Comparison of ENCODE assay signal across 26 cellular contexts in the genomic region with DNA sequence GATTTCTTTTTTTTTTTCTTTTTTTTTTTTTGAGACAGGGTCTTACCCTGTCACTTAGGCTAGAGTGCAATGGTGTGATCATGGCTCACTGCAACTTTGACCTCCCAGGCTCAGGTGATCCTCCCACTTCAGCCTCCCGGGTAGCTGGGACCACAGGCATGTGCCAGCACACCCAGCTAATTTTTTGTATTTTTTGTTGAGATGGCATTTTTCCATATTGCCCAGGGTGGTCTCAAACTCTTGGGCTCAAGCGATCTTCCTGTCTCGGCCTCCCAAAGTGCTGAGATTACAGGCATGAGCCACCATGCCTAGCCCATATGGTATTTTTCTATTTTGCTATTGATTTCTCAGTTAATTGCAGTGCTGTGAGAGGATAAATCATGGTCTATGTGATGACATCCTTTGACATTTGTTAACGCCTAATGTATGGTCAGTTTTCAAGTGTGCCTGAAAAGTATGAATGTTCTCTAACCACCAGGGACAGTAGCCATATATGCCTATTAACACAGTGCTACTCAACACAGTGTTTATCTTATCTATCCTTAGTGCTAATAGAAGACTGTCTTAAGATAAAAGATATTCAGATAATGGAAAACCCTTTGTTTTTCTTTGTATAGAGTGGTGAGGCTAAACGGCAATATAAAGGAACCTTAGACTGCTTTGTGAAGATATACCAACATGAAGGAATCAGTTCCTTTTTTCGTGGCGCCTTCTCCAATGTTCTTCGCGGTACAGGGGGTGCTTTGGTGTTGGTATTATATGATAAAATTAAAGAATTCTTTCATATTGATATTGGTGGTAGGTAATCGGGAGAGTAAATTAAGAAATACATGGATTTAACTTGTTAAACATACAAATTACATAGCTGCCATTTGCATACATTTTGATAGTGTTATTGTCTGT. TPM values are rescaled to one million over a fixed set of nuclear protein-coding genes. Genes with fewer than 3 reads are reported as not detected.
"Had no signal": no experiment of that assay in that cellular context is flagged by ENCODE, and none has a peak within 500 bp of the region (broad histone marks: within the 10 kb centered on the region; RNA-seq: fewer than 3 reads in every experiment).

No MANE protein-coding gene starts in this region.

- H3K9me3 ChIP-seq: heart left ventricle, spleen, thoracic aorta had no signal

- DNase-seq: activated CD4-positive, alpha-beta T cell treated with anti-CD3 and anti-CD28 coated beads for 36 hours; activated CD4-positive, CD25-positive, alpha-beta regulatory T cell; activated CD8-positive, alpha-beta memory T cell treated with anti-CD3 and anti-CD28 coated beads, Interleukin-2, amount 10 ng/mL, durations not matched to agents 7 days and 5 days; activated CD8-positive, alpha-beta T cell treated with anti-CD3 and anti-CD28 coated beads, Interleukin-2, amount 10 ng/mL, durations not matched to agents 7 days and 5 days; activated naive CD8-positive, alpha-beta T cell treated with anti-CD3 and anti-CD28 coated beads, Interleukin-2, amount 50 U/mL, for 24 hours; activated T-cell treated with anti-CD3 and anti-CD28 coated beads, Interleukin-2, amount 50 U/mL, for 48 hours; amygdala; caudate nucleus; foreskin fibroblast; heart left ventricle; hypothalamus; right cardiac atrium; spleen; stimulated activated CD4-positive, alpha-beta T cell treated with anti-CD3 and anti-CD28 coated beads, Interleukin-2, amount 100 ng/mL, for 48 hours; stimulated activated naive CD4-positive, alpha-beta T cell treated with Interleukin-2 at 50 U/mL for 16 hours; trophoblast cell had no signal

- FAIRE-seq: urothelium cell line had no signal

- H3K27ac ChIP-seq: heart left ventricle, spleen, thoracic aorta had no signal

- ATAC-seq: activated CD4-positive, alpha-beta T cell treated with anti-CD3 and anti-CD28 coated beads for 36 hours; activated CD8-positive, alpha-beta memory T cell treated with anti-CD3 and anti-CD28 coated beads, Interleukin-2, amount 10 ng/mL, durations not matched to agents 7 days and 5 days; activated CD8-positive, alpha-beta T cell treated with anti-CD3 and anti-CD28 coated beads, Interleukin-2, amount 10 ng/mL, durations not matched to agents 7 days and 5 days; activated naive CD8-positive, alpha-beta T cell treated with anti-CD3 and anti-CD28 coated beads, Interleukin-2, amount 50 U/mL, for 24 hours; esophagus mucosa; heart left ventricle; natural killer cell treated with Interleukin-12 subunit alpha and Interleukin-12 subunit beta and Interleukin-15 and Interleukin-18, amount 100 ng/mL, for 72 hours; right cardiac atrium had no signal

- H3K36me3 ChIP-seq: heart left ventricle, spleen, thoracic aorta had no signal

- H3K9me3 Mint-ChIP-seq: activated naive CD4-positive, alpha-beta T cell treated with anti-CD3 and anti-CD28 coated beads, Interleukin-2, amount 50 U/mL, for 24 hours; activated naive CD8-positive, alpha-beta T cell treated with anti-CD3 and anti-CD28 coated beads, Interleukin-2, amount 50 U/mL, for 24 hours; activated T-helper 2 cell treated with anti-CD3 and anti-CD28 coated beads, Interferon-gamma antibody, Interleukin-2, Interleukin-4, amounts not matched to agents 10 μg/mL and 5 μg/mL and 100 μg/mL, durations not matched to agents 14 hours and 24 hours and 36 hours had no signal

- H3K4me1 ChIP-seq: heart left ventricle, spleen had no signal

- H3K4me3 Mint-ChIP-seq: activated CD4-positive, alpha-beta T cell treated with anti-CD3 and anti-CD28 coated beads for 36 hours; activated CD8-positive, alpha-beta memory T cell treated with anti-CD3 and anti-CD28 coated beads, Interleukin-2, amount 10 ng/mL, durations not matched to agents 7 days and 5 days; activated CD8-positive, alpha-beta T cell treated with anti-CD3 and anti-CD28 coated beads, Interleukin-2, amount 10 ng/mL, durations not matched to agents 7 days and 5 days; activated naive CD4-positive, alpha-beta T cell treated with anti-CD3 and anti-CD28 coated beads, Interleukin-2, amount 50 U/mL, for 24 hours; activated naive CD8-positive, alpha-beta T cell treated with anti-CD3 and anti-CD28 coated beads, Interleukin-2, amount 50 U/mL, for 24 hours; natural killer cell treated with Interleukin-12 subunit alpha and Interleukin-12 subunit beta and Interleukin-15 and Interleukin-18, amount 100 ng/mL, for 72 hours had no signal

- H3K27ac Mint-ChIP-seq: activated CD4-positive, alpha-beta T cell treated with anti-CD3 and anti-CD28 coated beads for 36 hours; activated CD8-positive, alpha-beta memory T cell treated with anti-CD3 and anti-CD28 coated beads, Interleukin-2, amount 10 ng/mL, durations not matched to agents 7 days and 5 days; activated CD8-positive, alpha-beta T cell treated with anti-CD3 and anti-CD28 coated beads, Interleukin-2, amount 10 ng/mL, durations not matched to agents 7 days and 5 days; activated naive CD4-positive, alpha-beta T cell treated with anti-CD3 and anti-CD28 coated beads, Interleukin-2, amount 50 U/mL, for 24 hours; activated naive CD8-positive, alpha-beta T cell treated with anti-CD3 and anti-CD28 coated beads, Interleukin-2, amount 50 U/mL, for 24 hours; activated T-helper 2 cell treated with anti-CD3 and anti-CD28 coated beads, Interferon-gamma antibody, Interleukin-2, Interleukin-4, amounts not matched to agents 10 μg/mL and 5 μg/mL and 100 μg/mL, durations not matched to agents 14 hours and 24 hours and 36 hours; natural killer cell treated with Interleukin-12 subunit alpha and Interleukin-12 subunit beta and Interleukin-15 and Interleukin-18, amount 100 ng/mL, for 72 hours had no signal

- H3K4me1 Mint-ChIP-seq: activated CD4-positive, alpha-beta T cell treated with anti-CD3 and anti-CD28 coated beads for 36 hours; activated CD8-positive, alpha-beta memory T cell treated with anti-CD3 and anti-CD28 coated beads, Interleukin-2, amount 10 ng/mL, durations not matched to agents 7 days and 5 days; activated naive CD4-positive, alpha-beta T cell treated with anti-CD3 and anti-CD28 coated beads, Interleukin-2, amount 50 U/mL, for 24 hours; activated naive CD8-positive, alpha-beta T cell treated with anti-CD3 and anti-CD28 coated beads, Interleukin-2, amount 50 U/mL, for 24 hours had no signal

- H3K4me3 ChIP-seq: heart left ventricle, spleen, thoracic aorta had no signal

- H3K36me3 Mint-ChIP-seq: activated CD8-positive, alpha-beta memory T cell treated with anti-CD3 and anti-CD28 coated beads, Interleukin-2, amount 10 ng/mL, durations not matched to agents 7 days and 5 days; activated naive CD4-positive, alpha-beta T cell treated with anti-CD3 and anti-CD28 coated beads, Interleukin-2, amount 50 U/mL, for 24 hours; natural killer cell treated with Interleukin-12 subunit alpha and Interleukin-12 subunit beta and Interleukin-15 and Interleukin-18, amount 100 ng/mL, for 72 hours had no signal

RNA-seq across cellular contexts. Expression of gene SLC25A31, which starts 42.8 kb away (rescaled TPM):
- total RNA-seq: activated CD4-positive, alpha-beta T cell treated with anti-CD3 and anti-CD28 coated beads for 36 hours; activated CD8-positive, alpha-beta memory T cell treated with anti-CD3 and anti-CD28 coated beads, Interleukin-2, amount 10 ng/mL, durations not matched to agents 7 days and 5 days; activated CD8-positive, alpha-beta T cell treated with anti-CD3 and anti-CD28 coated beads, Interleukin-2, amount 10 ng/mL, durations not matched to agents 7 days and 5 days; activated T-helper 2 cell treated with anti-CD3 and anti-CD28 coated beads, Interferon-gamma antibody, Interleukin-2, Interleukin-4, amounts not matched to agents 10 μg/mL and 5 μg/mL and 100 μg/mL, durations not matched to agents 14 hours and 24 hours and 36 hours; esophagus mucosa; heart left ventricle; kidney epithelial cell; lower leg skin; natural killer cell treated with Interleukin-12 subunit alpha and Interleukin-12 subunit beta and Interleukin-15 and Interleukin-18, amount 100 ng/mL, for 72 hours; omental fat pad; pulmonary artery endothelial cell; right cardiac atrium; spleen; thoracic aorta had no signal
- polyA plus RNA-seq: heart left ventricle, right cardiac atrium had no signal
